ENCODE assay signal across 10 cellular contexts in the genomic region with DNA sequence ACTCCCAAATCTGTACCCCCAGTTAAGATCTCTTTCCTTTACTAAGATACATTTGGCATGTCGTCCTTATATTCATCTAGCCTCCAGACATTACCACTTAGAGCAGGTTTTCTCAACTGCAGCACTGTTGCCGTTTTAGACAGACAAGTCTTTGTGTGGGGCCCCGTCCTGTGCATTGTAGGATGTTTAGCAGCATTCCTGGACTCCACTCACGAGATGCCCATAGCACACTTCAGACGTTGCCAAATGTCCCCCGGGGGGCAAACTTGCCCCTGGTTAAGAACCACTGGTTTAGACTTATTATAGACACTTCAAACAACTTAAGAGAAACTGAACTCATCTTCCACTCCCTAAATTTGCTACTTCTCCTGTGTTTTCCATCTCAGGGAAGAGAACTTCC. TPM values are rescaled to one million over a fixed set of nuclear protein-coding genes. Genes with fewer than 3 reads are reported as not detected.
"Had no signal": no experiment of that assay in that cellular context is flagged by ENCODE, and none has a peak within 500 bp of the region (broad histone marks: within the 10 kb centered on the region; RNA-seq: fewer than 3 reads in every experiment).

No MANE protein-coding gene starts in this region.

RNA-seq across cellular contexts. Expression of gene TBC1D26, which starts 56.1 kb away (rescaled TPM):
- total RNA-seq: activated T-cell treated with anti-CD3 and anti-CD28 coated beads, Interleukin-2, amount 50 U/mL, for 4 hours; activated T-helper 1 cell treated with anti-CD3 and anti-CD28 coated beads, Interleukin-12 subunit alpha, Interleukin-12 subunit beta, Interleukin-2, Interleukin-4 antibody, amounts not matched to agents 30 ng/mL and 10 ng/mL and 1 ng/mL, durations not matched to agents 14 hours and 24 hours and 36 hours; adrenal gland; aorta; ascending aorta; body of pancreas; bronchial epithelial cell; cardiac septum; chondrocyte had no signal

RNA-seq across cellular contexts. Expression of gene FBXW10B, which starts 56.5 kb away (rescaled TPM):
- total RNA-seq: ascending aorta, body of pancreas, cardiac muscle cell had no signal
